In the genomic region with DNA sequence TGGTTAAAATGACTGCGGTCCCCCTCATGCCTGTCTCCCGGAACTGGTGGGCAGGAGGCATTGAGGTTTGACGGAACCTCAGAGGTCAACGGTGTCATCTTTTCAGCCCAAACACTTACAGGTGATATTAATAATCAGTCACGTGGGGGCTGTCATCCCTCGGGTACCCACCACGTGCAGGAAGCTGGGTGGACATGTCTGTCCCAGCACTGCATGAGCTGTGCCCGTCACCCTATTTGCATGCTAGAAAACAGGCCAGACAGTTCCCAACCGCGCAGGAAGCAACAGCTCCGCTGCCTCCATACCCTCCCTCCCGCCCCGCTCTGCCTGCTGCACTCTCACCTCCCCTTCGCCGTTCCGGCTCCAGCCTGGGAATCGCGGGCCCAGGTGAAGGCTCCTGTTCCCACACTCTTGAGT, we compare ENCODE assay signal across 8 cellular contexts. TPM values are rescaled to one million over a fixed set of nuclear protein-coding genes. Genes with fewer than 3 reads are reported as not detected.
A peak's percentile ranks its signal among the peaks of the same experiment; 100 is the strongest.
DNase-seq lines count a peak whose midpoint lies in the region; ATAC-seq, FAIRE-seq and TF ChIP-seq lines count a peak whose summit lies in the region.

No MANE protein-coding gene starts in this region.

- peak overlapping the region; percentile 63 for H3K4me3 Mint-ChIP-seq in activated T-cell treated with anti-CD3 and anti-CD28 coated beads, Interleukin-2, amount 50 U/mL, for 24 hours
- H3K4me3 Mint-ChIP-seq in naive B cell = peak overlapping the region; percentile 81 to 92 (median 85)

- DNase-seq in GM12891 (ENCODE audit: insufficient read length, low spot score) (no peak), naive B cell (peak; percentile 79), posterior vena cava (ENCODE audit: low spot score) (no peak), left lobe of liver (ENCODE audit: low spot score) (no peak), RWPE1 (ENCODE audit: low spot score) (no peak)
- peak; percentile 65 for DNase-seq in activated T-cell treated with anti-CD3 and anti-CD28 coated beads, Interleukin-2, amount 50 U/mL, for 24 hours

- ATAC-seq in HG02981 (IDR thresholded peaks at IDR 0.05; ENCODE audit: unreplicated experiment) (peak; percentile 31), naive B cell (ENCODE audit: low read depth in 2 of 2) (peak; percentile 40 to 68), GM18502 (IDR thresholded peaks at IDR 0.05; ENCODE audit: poor library complexity, unreplicated experiment) (no peak), left lobe of liver (no peak)

- no peak for TF ChIP-seq CTCF in RWPE1 (conservative IDR thresholded peaks at IDR 0.05; ENCODE audit: low read depth)

- no peak for TF ChIP-seq POLR2A in GM12891 (IDR thresholded peaks at IDR 0.05; ENCODE audit: low read depth, low read length)

- peaks cover 27% of the 10 kb centered on the region for H3K4me1 Mint-ChIP-seq in activated T-cell treated with anti-CD3 and anti-CD28 coated beads, Interleukin-2, amount 50 U/mL, for 24 hours (ENCODE audit: low read depth)
- H3K4me1 Mint-ChIP-seq in naive B cell = peaks cover 29 to 35% (median 31%) of the 10 kb centered on the region in 3 donors

- peak overlapping the region; percentile 76 for H3K27ac Mint-ChIP-seq in activated T-cell treated with anti-CD3 and anti-CD28 coated beads, Interleukin-2, amount 50 U/mL, for 24 hours
- peak overlapping the region; percentile 87 to 98 (median 96) for H3K27ac Mint-ChIP-seq in naive B cell

- H3K27me3 Mint-ChIP-seq in activated T-cell treated with anti-CD3 and anti-CD28 coated beads, Interleukin-2, amount 50 U/mL, for 24 hours = peaks cover 29% of the 10 kb centered on the region
- H3K27me3 Mint-ChIP-seq in naive B cell = no peaks in the 10 kb centered on the region

- H3K9me3 Mint-ChIP-seq in activated T-cell treated with anti-CD3 and anti-CD28 coated beads, Interleukin-2, amount 50 U/mL, for 24 hours = peaks cover 2% of the 10 kb centered on the region
- H3K9me3 Mint-ChIP-seq in naive B cell = no peaks in the 10 kb centered on the region

- intact Hi-C loops in posterior vena cava (cut with DNase I) = no loop called here

- CTCF ChIA-PET in RWPE1 (lab: Yijun Ruan, JAX) = interaction anchor here (0.6 to 0.7 kb wide), 2 partner anchors 164 to 525 kb away, joined by 3 read pairs; a partner anchor contains a TSS

- H3K36me3 Mint-ChIP-seq in activated T-cell treated with anti-CD3 and anti-CD28 coated beads, Interleukin-2, amount 50 U/mL, for 24 hours (ENCODE audit: low read depth) = peaks cover 18% of the 10 kb centered on the region
- no peaks in the 10 kb centered on the region for H3K36me3 Mint-ChIP-seq in naive B cell

- peak; percentile 93 for FAIRE-seq in GM12891 (lab: Jason Lieb, UNC)

- POLR2A ChIA-PET in RWPE1 (lab: Yijun Ruan, JAX; ENCODE audit: low non-redundant PET) = no interaction called here

- no peak overlapping the region for H3K27ac ChIP-seq in RWPE1

TF ChIP-seq in GM12891, 5 proteins besides CTCF, POLR2A, EP300 and RAD21:
- TF ChIP-seq POU2F2 (IDR thresholded peaks at IDR 0.05; ENCODE audit: low read depth, low read length) = peak; percentile 82
- TF ChIP-seq TAF1 (IDR thresholded peaks at IDR 0.05; ENCODE audit: low read depth, low read length) = no peak

RNA-seq across cellular contexts. Expression of a gene that starts 1.4 kb away (rescaled TPM):
- 3.4 TPM for polyA plus RNA-seq in GM12891 (2012; ENCODE audit: low read depth, missing spikeins)
- 1 to 10 TPM in 5 of 6 donors, not detected in 1; 1.5 to 4.1 (median 2.8) TPM for polyA plus RNA-seq in naive B cell (ENCODE audit: low read depth in 6 of 6)
- total RNA-seq in posterior vena cava = under 1 TPM; 0.33 to 0.83 TPM
- 0.30 TPM for total RNA-seq in left lobe of liver

RNA-seq across cellular contexts. Expression of a gene that starts 7.2 kb away (rescaled TPM):
- 32.2 TPM for polyA plus RNA-seq in GM12891 (2012; ENCODE audit: low read depth, missing spikeins)
- 10 to 100 TPM; 31.9 to 58.2 (median 37.6) TPM for polyA plus RNA-seq in naive B cell (ENCODE audit: low read depth in 6 of 6)
- 10 to 100 TPM; 15.1 to 16.2 TPM for total RNA-seq in posterior vena cava
- 20.3 TPM for total RNA-seq in left lobe of liver

RNA-seq across cellular contexts. Expression of a gene that starts 9.9 kb away (rescaled TPM):
- 0.12 TPM for polyA plus RNA-seq in GM12891 (2012; ENCODE audit: low read depth, missing spikeins)
- polyA plus RNA-seq in naive B cell (ENCODE audit: low read depth in 6 of 6) = not detected
- not detected for total RNA-seq in posterior vena cava
- total RNA-seq in left lobe of liver = 1.7 TPM

RNA-seq across cellular contexts. Expression of a gene that starts 18.5 kb away (rescaled TPM):
- polyA plus RNA-seq in GM12891 (2012; ENCODE audit: low read depth, missing spikeins) = 25.4 TPM
- polyA plus RNA-seq in naive B cell (ENCODE audit: low read depth in 6 of 6) = 1 to 10 TPM; 2.7 to 8.4 (median 3.9) TPM
- 10 to 100 TPM; 29.4 to 38.7 TPM for total RNA-seq in posterior vena cava
- 29.9 TPM for total RNA-seq in left lobe of liver

RNA-seq across cellular contexts. Expression of a gene that starts 19.3 kb away (rescaled TPM):
- 28.8 TPM for polyA plus RNA-seq in GM12891 (2012; ENCODE audit: low read depth, missing spikeins)
- polyA plus RNA-seq in naive B cell (ENCODE audit: low read depth in 6 of 6) = 10 to 100 TPM; 10.9 to 54.8 (median 35.4) TPM
- 10 to 100 TPM; 17.6 to 20.1 TPM for total RNA-seq in posterior vena cava
- total RNA-seq in left lobe of liver = 18.6 TPM

Comparison
In these comparisons a context has a peak if more than half of its experiments do, and no peak if none do; other contexts are left out.
1. DNase-seq: peak in activated T-cell treated with anti-CD3 and anti-CD28 coated beads, Interleukin-2, amount 50 U/mL, for 24 hours (single experiment) and naive B cell (single experiment); none in GM12891 (single experiment), posterior vena cava (single experiment), left lobe of liver (single experiment) and RWPE1 (single experiment).
2. ATAC-seq: peak in HG02981 (single experiment) and naive B cell (2 of 2); none in GM18502 (single experiment) and left lobe of liver (single experiment).